ENCODE assay signal across 18 cellular contexts in the genomic region with DNA sequence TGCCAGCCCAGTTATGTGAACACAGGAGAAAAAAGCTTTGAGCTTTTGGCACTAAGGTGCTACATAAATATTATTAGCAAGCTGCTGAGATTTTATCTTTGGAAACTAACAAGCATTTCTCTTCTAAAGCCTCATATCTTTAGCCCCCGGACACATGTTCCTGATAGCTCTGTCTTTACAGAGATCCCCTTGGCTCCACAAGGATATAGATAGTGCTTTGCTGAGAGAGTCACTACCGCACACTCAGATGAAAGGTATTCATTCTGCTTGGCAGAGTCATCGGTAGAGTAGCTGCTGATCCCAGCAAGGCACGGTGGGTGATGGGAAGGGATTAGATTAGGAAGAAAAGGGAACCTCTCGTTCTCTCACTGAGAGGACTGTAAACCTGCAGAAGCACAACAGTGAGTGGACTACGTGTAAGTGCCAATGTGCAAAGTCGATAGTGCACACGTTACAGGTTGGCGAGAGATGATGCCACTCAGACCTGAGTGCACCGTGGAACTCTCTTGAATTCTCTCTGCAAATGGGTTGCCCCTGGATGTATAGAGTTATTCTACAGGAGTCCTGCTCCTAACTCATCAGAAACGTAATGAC. TPM values are rescaled to one million over a fixed set of nuclear protein-coding genes. Genes with fewer than 3 reads are reported as not detected.
DNase-seq lines count a peak whose midpoint lies in the region; FAIRE-seq and TF ChIP-seq lines count a peak whose summit lies in the region.
"Not testable (repeated sequence)": the region's sequence is repeated elsewhere in the genome, so short reads cannot be mapped to it uniquely, and the experiment has no call there.
"Had no signal": no experiment of that assay in that cellular context is flagged by ENCODE, and none has a peak within 500 bp of the region (broad histone marks: within the 10 kb centered on the region; RNA-seq: fewer than 3 reads in every experiment).

No MANE protein-coding gene starts in this region.

- H3K9me3 Mint-ChIP-seq in astrocyte (ENCODE audit: unreplicated experiment) = not testable (repeated sequence)

- not testable (repeated sequence) for H3K4me1 Mint-ChIP-seq in astrocyte (ENCODE audit: low read depth, unreplicated experiment)

- H3K27ac Mint-ChIP-seq in astrocyte (ENCODE audit: unreplicated experiment) = not testable (repeated sequence)

- not testable (repeated sequence) for H3K4me3 ChIP-seq in AG10803 (ENCODE audit: low read length); astrocyte (ENCODE audit: insufficient read depth, low read depth, low read length); fibroblast of lung (replicated peaks in 1 of 4; ENCODE audit: control extremely low read depth in 1 of 4, insufficient read depth in 1 of 4, low read depth in 3 of 4, low read length in 4 of 4); mesodermal cell (ENCODE audit: extremely low read depth, insufficient read depth, low read length, poor library complexity, severe bottlenecking)

- not testable (repeated sequence) for H3K4me1 ChIP-seq in astrocyte (ENCODE audit: insufficient read depth, low read length); fibroblast of lung (ENCODE audit: control insufficient read depth, extremely low read depth, insufficient read depth, low read length); mesodermal cell (ENCODE audit: control insufficient read depth, insufficient read depth, low read length, poor library complexity, severe bottlenecking)

- POLR2A ChIA-PET in RWPE1 (lab: Yijun Ruan, JAX; ENCODE audit: low non-redundant PET) = not testable (repeated sequence)

- not testable (repeated sequence) for H2AFZ ChIP-seq in astrocyte (ENCODE audit: low read depth, low read length); fibroblast of lung (ENCODE audit: low read length)

- not testable (repeated sequence) for H3K27me3 ChIP-seq in astrocyte (ENCODE audit: insufficient read depth, low read length); fibroblast of lung (ENCODE audit: control insufficient read depth, insufficient read depth, low read length)

- H3K4me3 Mint-ChIP-seq in astrocyte (ENCODE audit: unreplicated experiment) = not testable (repeated sequence)

- not testable (repeated sequence) for TF ChIP-seq CTCF in AG10803 (conservative IDR thresholded peaks at IDR 0.05; ENCODE audit: low read length); RWPE1 (conservative IDR thresholded peaks at IDR 0.05; ENCODE audit: low read depth); astrocyte (IDR thresholded peaks at IDR 0.05; ENCODE audit: insufficient read depth, low read depth, low read length); fibroblast of lung (conservative IDR thresholded peaks at IDR 0.05 in 1 of 2, IDR thresholded peaks at IDR 0.05 in 1 of 2; ENCODE audit: low read depth in 1 of 2, low read length in 2 of 2)

- 82 to 91% methylated on average over 7 to 10 of the region's 11 CpGs for WGBS in mesodermal cell (ENCODE audit: insufficient coverage in 2 of 2), 2 experiments

- not testable (repeated sequence) for H3K79me2 ChIP-seq in astrocyte (ENCODE audit: insufficient read depth, low read length); fibroblast of lung (ENCODE audit: control insufficient read depth, insufficient read depth, low read length)

- CTCF ChIA-PET in RWPE1 (lab: Yijun Ruan, JAX) = not testable (repeated sequence)

- H3K27ac ChIP-seq in RWPE1 (peak overlapping the region; percentile 76), astrocyte (ENCODE audit: low read depth, low read length) (peak overlapping the region; percentile 50), fibroblast of lung (ENCODE audit: insufficient read depth, low read length) (peak overlapping the region; percentile 51), mesodermal cell (ENCODE audit: low read depth, low read length, severe bottlenecking) (peak overlapping the region; percentile 77)

- H3K9ac ChIP-seq in astrocyte (ENCODE audit: low read length); fibroblast of lung (ENCODE audit: insufficient read depth, low read length): not testable (repeated sequence)

- not testable (repeated sequence) for H3K9me3 ChIP-seq in astrocyte (ENCODE audit: insufficient read depth, low read depth, low read length); fibroblast of lung (ENCODE audit: control insufficient read depth, insufficient read depth, low read depth, low read length)
- H3K9me3 ChIP-seq in mesodermal cell (ENCODE audit: control insufficient read depth, low read length) = peaks cover 16% of the 10 kb centered on the region

- not testable (repeated sequence) for H3K36me3 Mint-ChIP-seq in astrocyte (ENCODE audit: low read depth, unreplicated experiment)

- peak; percentile 96 for FAIRE-seq in H54 (lab: Jason Lieb, UNC)
- FAIRE-seq in astrocyte (lab: Jason Lieb, UNC) = not testable (repeated sequence)

- peak; percentile 82 for DNase-seq in AG10803 (ENCODE audit: low read depth)
- DNase-seq in H54 (ENCODE audit: insufficient read length, low spot score) = peak; percentile 41
- DNase-seq in M059J (ENCODE audit: low read depth) = peak; percentile 98
- peak; percentile 78 for DNase-seq in RWPE1 (ENCODE audit: low spot score)
- DNase-seq in astrocyte (ENCODE audit: low read depth) = peak; percentile 88
- peak; percentile 13 to 92 for DNase-seq in fibroblast of lung (ENCODE audit: low read depth in 2 of 2)

- not testable (repeated sequence) for TF ChIP-seq POLR2A in H54 (IDR thresholded peaks at IDR 0.05; ENCODE audit: low read depth, low read length)

- H3K27me3 Mint-ChIP-seq in astrocyte (ENCODE audit: low read depth, unreplicated experiment) = not testable (repeated sequence)

- H3K4me2 ChIP-seq in astrocyte (ENCODE audit: low read length) (peak overlapping the region; percentile 47), fibroblast of lung (ENCODE audit: extremely low read depth, insufficient read depth, low read length) (peak overlapping the region; percentile 25)

- H3K36me3 ChIP-seq in astrocyte (ENCODE audit: insufficient read depth, low read length); fibroblast of lung (ENCODE audit: control insufficient read depth, insufficient read depth, low read length); mesodermal cell (ENCODE audit: control insufficient read depth, insufficient read depth, low read length): not testable (repeated sequence)

- H4K20me1 ChIP-seq in astrocyte (ENCODE audit: insufficient read depth, low read length); fibroblast of lung (ENCODE audit: control insufficient read depth, extremely low read depth, insufficient read depth, low read length): not testable (repeated sequence)

RNA-seq across cellular contexts. Expression of a gene that starts 38.0 kb away (rescaled TPM):
- 0.34 and 1.1 TPM in 2 replicates for total RNA-seq in M059J (2014; rRNA removed; shearing (Covaris generic))
- total RNA-seq in astrocyte (0.31 and 0.41 TPM in 2 replicates), fibroblast of lung (not detected in 2 replicates)
- 1.5 and 2.1 TPM in 2 replicates for polyA plus RNA-seq in fibroblast of lung
- 1.1 and 1.5 TPM in 2 replicates for polyA plus RNA-seq in fibroblast of lung (2012)
- 1.9 TPM in 1 of 2 replicates, not detected in the other for polyA minus RNA-seq in fibroblast of lung (ENCODE audit: low replicate concordance)
- polyA plus RNA-seq in mesodermal cell (2013, experiment 1 of 2) = not detected
- not detected for polyA plus RNA-seq in mesodermal cell (2013, experiment 2 of 2)
- total RNA-seq: activated CD4-positive, alpha-beta memory T cell treated with anti-CD3 and anti-CD28 coated beads for 36 hours; activated naive CD8-positive, alpha-beta T cell treated with anti-CD3 and anti-CD28 coated beads for 36 hours; endodermal cell; HepG2; mucosa of descending colon; NCI-H460; neural crest cell; Peyer's patch; progenitor cell of endocrine pancreas; subcutaneous adipose tissue; upper lobe of right lung had no signal
- polyA plus RNA-seq: HepG2 had no signal

Comparison
In these comparisons a context has a peak if more than half of its experiments do, and no peak if none do; other contexts are left out.
1. DNase-seq: peak in every context shown above with its lines; median percentile 98 in M059J; 88 in astrocyte; 82 in AG10803; 78 in RWPE1; 52 in fibroblast of lung; 41 in H54.